In the genomic region with DNA sequence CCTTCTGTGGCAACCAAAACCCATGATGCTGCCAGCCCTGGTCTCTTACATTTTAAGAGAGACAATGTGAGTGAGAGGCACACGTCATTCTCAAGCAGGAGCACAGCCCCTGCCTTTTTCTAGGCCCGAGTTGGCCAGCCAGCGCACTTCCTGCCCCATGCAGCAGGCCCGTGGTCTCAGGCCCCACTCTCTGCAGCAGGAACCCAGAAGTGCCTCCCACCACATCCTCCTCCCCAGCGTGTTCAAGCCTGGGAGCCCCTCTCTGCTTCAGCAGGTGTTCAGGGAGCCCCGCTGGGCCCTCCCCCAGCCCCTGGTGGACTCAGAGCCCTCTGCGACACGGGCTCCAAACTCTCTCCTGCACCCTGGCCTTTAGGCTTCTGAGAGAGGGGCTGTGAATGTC, we compare ENCODE assay signal across 1 cellular context.
TF ChIP-seq lines count a peak whose summit lies in the region.

No MANE protein-coding gene starts in this region.

TF ChIP-seq in H1, 55 proteins besides CTCF, POLR2A, EP300 and RAD21 (continued from another document):
- TF ChIP-seq, protein P1, sequence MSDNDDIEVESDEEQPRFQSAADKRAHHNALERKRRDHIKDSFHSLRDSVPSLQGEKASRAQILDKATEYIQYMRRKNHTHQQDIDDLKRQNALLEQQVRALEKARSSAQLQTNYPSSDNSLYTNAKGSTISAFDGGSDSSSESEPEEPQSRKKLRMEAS (IDR thresholded peaks at IDR 0.05) = no peak
- TF ChIP-seq HDAC6 (IDR thresholded peaks at IDR 0.05; ENCODE audit: low read depth, low read length) (no peak), GTF2F1 (IDR thresholded peaks at IDR 0.05; ENCODE audit: borderline replicate concordance, low read depth, low read length) (no peak), SIRT6 (IDR thresholded peaks at IDR 0.05; ENCODE audit: low read length) (no peak), ZNF274 (IDR thresholded peaks at IDR 0.05; ENCODE audit: borderline replicate concordance, extremely low read depth, low read length) (no peak), MAFK (IDR thresholded peaks at IDR 0.05; ENCODE audit: low read depth, low read length) (no peak), CBX8 (IDR thresholded peaks at IDR 0.05; ENCODE audit: borderline replicate concordance, low read depth, low read length) (no peak), RFX5 (IDR thresholded peaks at IDR 0.05; ENCODE audit: borderline replicate concordance, low read depth, low read length) (no peak)
- TF ChIP-seq, protein P2, sequence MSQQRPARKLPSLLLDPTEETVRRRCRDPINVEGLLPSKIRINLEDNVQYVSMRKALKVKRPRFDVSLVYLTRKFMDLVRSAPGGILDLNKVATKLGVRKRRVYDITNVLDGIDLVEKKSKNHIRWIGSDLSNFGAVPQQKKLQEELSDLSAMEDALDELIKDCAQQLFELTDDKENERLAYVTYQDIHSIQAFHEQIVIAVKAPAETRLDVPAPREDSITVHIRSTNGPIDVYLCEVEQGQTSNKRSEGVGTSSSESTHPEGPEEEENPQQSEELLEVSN (IDR thresholded peaks at IDR 0.05) = no peak
TF ChIP-seq in H1: peak in this region for 0.
